In the genomic region with DNA sequence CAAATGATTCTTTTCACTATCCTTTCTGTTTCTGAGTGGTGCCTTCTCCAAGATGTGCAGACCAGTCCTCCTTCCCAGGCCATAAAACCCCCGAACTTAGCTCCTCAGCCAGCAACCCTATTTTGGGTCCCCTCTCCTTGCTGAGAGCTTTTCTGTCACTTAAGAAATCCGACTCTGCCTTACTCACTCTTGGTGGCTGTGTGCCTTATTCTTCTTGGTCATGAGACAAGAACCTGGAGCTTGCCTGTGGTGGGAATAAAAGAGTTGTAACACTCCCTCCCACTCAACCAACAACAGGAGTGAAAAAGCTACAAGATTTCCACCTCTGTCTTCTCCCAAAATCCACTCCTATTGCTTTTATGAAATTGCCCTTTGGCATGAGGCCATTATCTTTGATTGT, we compare ENCODE assay signal across 24 cellular contexts.
"Had no signal": no experiment of that assay in that cellular context is flagged by ENCODE, and none has a peak within 500 bp of the region (broad histone marks: within the 10 kb centered on the region; RNA-seq: fewer than 3 reads in every experiment).

No MANE protein-coding gene starts in this region.

- ATAC-seq: HepG2, Panc1, PC-3, T-cell had no signal

- DNase-seq: IMR-90, Kasumi-1, MM.1S, NCI-H1048, NCI-H1105, NCI-H1417, NCI-H1436 treated with DMSO at 0.1 percent for 48 hours, NCI-H1694, NCI-H187 treated with DMSO at 0.1 percent for 48 hours, NCI-H2029 treated with DMSO at 0.1 percent for 48 hours, NCI-H2171 treated with DMSO at 0.1 percent for 48 hours, NCI-H2227 treated with DMSO at 0.1 percent for 48 hours, NCI-H524, NCI-H526 treated with DMSO at 0.1 percent for 48 hours, NCI-H774, PC-3, SHP77, SK-N-SH, SW 1271, T-cell had no signal

- H3K27ac ChIP-seq: KMS-11, RWPE1 had no signal

- FAIRE-seq: HepG2 had no signal

- H3K4me2 ChIP-seq: KMS-11, SK-N-SH had no signal

- H3K9ac ChIP-seq: KMS-11, SK-N-SH had no signal

- H3K9me3 ChIP-seq: SK-N-SH had no signal
